In the genomic region with DNA sequence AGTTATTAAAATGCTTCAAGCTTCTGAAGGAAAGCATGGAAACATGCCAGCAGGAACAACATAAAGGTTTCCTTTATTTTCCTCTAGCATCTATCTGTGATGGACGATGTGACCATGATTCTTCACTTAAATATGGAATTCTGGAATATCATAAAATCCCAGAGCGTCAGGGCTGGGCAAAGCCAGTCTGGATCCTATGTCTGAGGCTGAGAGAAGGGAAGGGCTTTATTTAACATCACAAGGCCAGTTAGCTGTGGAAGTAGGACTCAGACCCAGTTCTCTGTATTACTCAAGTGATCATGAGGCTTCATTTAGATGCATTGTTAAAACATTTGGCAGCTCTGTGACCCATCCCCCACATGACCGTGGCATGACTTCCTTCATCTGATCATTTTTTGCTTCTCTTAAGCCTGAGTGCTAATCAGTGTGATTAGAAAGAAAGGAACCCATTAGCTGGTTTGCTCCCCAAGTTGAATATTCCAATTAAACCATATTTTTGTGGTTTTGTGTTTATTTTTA, we compare ENCODE assay signal across 30 cellular contexts. TPM values are rescaled to one million over a fixed set of nuclear protein-coding genes. Genes with fewer than 3 reads are reported as not detected.
DNase-seq lines count a peak whose midpoint lies in the region; ATAC-seq, FAIRE-seq and TF ChIP-seq lines count a peak whose summit lies in the region.
"Had no signal": no experiment of that assay in that cellular context is flagged by ENCODE, and none has a peak within 500 bp of the region (broad histone marks: within the 10 kb centered on the region; RNA-seq: fewer than 3 reads in every experiment).

No MANE protein-coding gene starts in this region.

- H3K36me3 ChIP-seq in upper lobe of right lung = no peaks in the 10 kb centered on the region
- H3K36me3 ChIP-seq: BLaER1 treated with 17β-estradiol and CSF1 and Interleukin-3, amounts not matched to agents 10 nM and 100 nM had no signal

- intact Hi-C loops in upper lobe of right lung (cut with DNase I) = no loop called here

- no peak for TF ChIP-seq POLR2A in H54 (IDR thresholded peaks at IDR 0.05; ENCODE audit: low read depth, low read length)

- in situ Hi-C loops in SK-MEL-5 (cut with HindIII; ENCODE audit: low pct_unique_long_range_greater_than_20kb, low sequenced_read_pairs) = no loop called here

- DNase-seq in SK-MEL-5 (ENCODE audit: low read depth, low spot score) (peak; percentile 67), medulla oblongata (ENCODE audit: extremely low spot score) (peak; percentile 4), upper lobe of right lung (no peak), H54 (ENCODE audit: insufficient read length, low spot score) (no peak), coronary artery (ENCODE audit: low spot score) (no peak)
- no peak for DNase-seq in activated effector memory CD4-positive, alpha-beta T cell treated with anti-CD3 and anti-CD28 coated beads, Interleukin-2, amount 50 U/mL, for 16 hours
- DNase-seq: AML-193; CD4-positive, alpha-beta T cell; COR-L47; DMS53; H7; Karpas-422; NCI-H1092; NCI-H1417 treated with DMSO at 0.1 percent for 48 hours; NCI-H1694 treated with DMSO at 0.1 percent for 48 hours; NCI-H2081 treated with DMSO at 0.1 percent for 48 hours; NCI-H2171; NCI-H226; NCI-H510A; NCI-H69; SIG-M5; SK-N-SH had no signal

- peak; percentile 59 for ATAC-seq in GM19043 (IDR thresholded peaks at IDR 0.05; ENCODE audit: low read depth, unreplicated experiment)
- peak; percentile 29 for ATAC-seq in upper lobe of right lung
- ATAC-seq: A549, HepG2 had no signal

- TF ChIP-seq CTCF in upper lobe of right lung (IDR thresholded peaks at IDR 0.05) = no peak
- TF ChIP-seq CTCF in coronary artery (IDR thresholded peaks at IDR 0.05) = no peak

- no peak for FAIRE-seq in H54 (lab: Jason Lieb, UNC)
- FAIRE-seq: A549, HepG2, RCC 7860 had no signal

- no peaks in the 10 kb centered on the region for H3K4me1 ChIP-seq in upper lobe of right lung
- H3K4me1 ChIP-seq: A549; BLaER1 treated with 17β-estradiol and CSF1 and Interleukin-3, amounts not matched to agents 10 nM and 100 nM had no signal

- no peaks in the 10 kb centered on the region for H3K27me3 ChIP-seq in upper lobe of right lung
- H3K27me3 ChIP-seq: BLaER1 treated with 17β-estradiol and CSF1 and Interleukin-3, amounts not matched to agents 10 nM and 100 nM had no signal

- no peaks in the 10 kb centered on the region for H3K9me3 ChIP-seq in upper lobe of right lung
- H3K9me3 ChIP-seq: A549; BLaER1 treated with 17β-estradiol and CSF1 and Interleukin-3, amounts not matched to agents 10 nM and 100 nM; SK-N-SH had no signal

- H3K4me3 ChIP-seq in upper lobe of right lung = no peak overlapping the region
- no peak overlapping the region for H3K4me3 ChIP-seq in coronary artery
- H3K4me3 ChIP-seq: A549; BLaER1 treated with 17β-estradiol and CSF1 and Interleukin-3, amounts not matched to agents 10 nM and 100 nM had no signal

- no peak overlapping the region for H3K27ac ChIP-seq in upper lobe of right lung
- H3K27ac ChIP-seq in coronary artery = no peak overlapping the region
- H3K27ac ChIP-seq: A549; BLaER1 treated with 17β-estradiol and CSF1 and Interleukin-3, amounts not matched to agents 10 nM and 100 nM had no signal

RNA-seq across cellular contexts. Expression of gene EOLA2, which starts 40.9 kb away (rescaled TPM):
- total RNA-seq in SK-MEL-5 (2014; rRNA removed; shearing (Covaris generic)) = 19.2 and 23.5 TPM in 2 replicates
- polyA plus RNA-seq in SK-MEL-5 (2015; cell fraction: cytosol; rRNA removed) = 30.8 and 35.3 TPM in 2 replicates
- 50.5 and 61.9 TPM in 2 replicates for polyA plus RNA-seq in SK-MEL-5 (2015; cell fraction: nucleus; rRNA removed)
- total RNA-seq in upper lobe of right lung = 26.3 TPM

RNA-seq across cellular contexts. Expression of gene HSFX4, which starts 49.8 kb away (rescaled TPM):
- not detected in 2 replicates for total RNA-seq in SK-MEL-5 (2014; rRNA removed; shearing (Covaris generic))
- not detected in 2 replicates for polyA plus RNA-seq in SK-MEL-5 (2015; cell fraction: cytosol; rRNA removed)
- polyA plus RNA-seq in SK-MEL-5 (2015; cell fraction: nucleus; rRNA removed) = not detected in 2 replicates
- total RNA-seq in upper lobe of right lung = not detected
- total RNA-seq: CD4-positive, alpha-beta T cell; Daoy; G401; H7; HepG2; HT1080 had no signal
- polyA plus RNA-seq: A549, HepG2, SK-N-SH had no signal

Comparison
In these comparisons a context has a peak if more than half of its experiments do, and no peak if none do; other contexts are left out.
1. DNase-seq: peak in SK-MEL-5 (single experiment) and medulla oblongata (single experiment); none in upper lobe of right lung (single experiment), activated effector memory CD4-positive, alpha-beta T cell treated with anti-CD3 and anti-CD28 coated beads, Interleukin-2, amount 50 U/mL, for 16 hours (single experiment), H54 (single experiment) and coronary artery (single experiment).